9 cellular contexts compared by ENCODE assay signal in genomic region chr9:88741335-88741734, GRCh38.
A peak's percentile ranks its signal among the peaks of the same experiment; 100 is the strongest.
DNase-seq lines count a peak whose midpoint lies in the region; FAIRE-seq and TF ChIP-seq lines count a peak whose summit lies in the region.
"Had no signal": no experiment of that assay in that cellular context is flagged by ENCODE, and none has a peak within 500 bp of the region (broad histone marks: within the 10 kb centered on the region; RNA-seq: fewer than 3 reads in every experiment).

No MANE protein-coding gene starts in this region.

- TF ChIP-seq CTCF in KMS-11 (conservative IDR thresholded peaks at IDR 0.05; ENCODE audit: low read depth, low read length) (peak; percentile 66), astrocyte of the spinal cord (IDR thresholded peaks at IDR 0.05; ENCODE audit: low read depth, low read length) (peak; percentile 33), nephron (IDR thresholded peaks at IDR 0.05; ENCODE audit: unreplicated experiment in 3 of 3) (peak in 2 of 3 experiments; percentile 10 to 32)

- H3K79me2 ChIP-seq in KMS-11 (ENCODE audit: insufficient read depth, low read depth), result no peaks in the 10 kb centered on the region

- in situ Hi-C loops in astrocyte of the spinal cord (cut with HindIII; ENCODE audit: low sequenced_read_pairs), result no loop called here

- H3K27me3 Mint-ChIP-seq in nephron (ENCODE audit: low read depth), result peaks cover 3% of the 10 kb centered on the region

- H3K4me1 Mint-ChIP-seq in nephron, result peaks cover 69% of the 10 kb centered on the region

- no peak overlapping the region for H3K9ac ChIP-seq in KMS-11
- H3K9ac ChIP-seq: BLaER1 treated with 17β-estradiol and CSF1 and Interleukin-3, amounts not matched to agents 10 nM and 100 nM had no signal

- H3K36me3 ChIP-seq in KMS-11 (ENCODE audit: insufficient read depth), result no peaks in the 10 kb centered on the region
- H3K36me3 ChIP-seq: BLaER1 treated with 17β-estradiol and CSF1 and Interleukin-3, amounts not matched to agents 10 nM and 100 nM had no signal

- no peak overlapping the region for H3K4me3 Mint-ChIP-seq in nephron

- H3K4me3 ChIP-seq in KMS-11 (IDR thresholded peaks at IDR 0.05; ENCODE audit: insufficient read depth, low read depth, low read length), result no peak overlapping the region
- no peak overlapping the region for H3K4me3 ChIP-seq in astrocyte of the spinal cord (ENCODE audit: low read depth, low read length)
- H3K4me3 ChIP-seq: BLaER1 treated with 17β-estradiol and CSF1 and Interleukin-3, amounts not matched to agents 10 nM and 100 nM had no signal

- no peak overlapping the region for H3K27ac ChIP-seq in KMS-11
- H3K27ac ChIP-seq: BLaER1 treated with 17β-estradiol and CSF1 and Interleukin-3, amounts not matched to agents 10 nM and 100 nM had no signal

- H3K4me1 ChIP-seq in KMS-11 (ENCODE audit: low read depth, poor library complexity, severe bottlenecking), result no peaks in the 10 kb centered on the region

- DNase-seq in SKM-1 treated with dmso at 0.1 percent for 144 hours (lab: John Stamatoyannopoulos, UW; ENCODE audit: unreplicated experiment) (peak; percentile 7), SKM-1 (lab: John Stamatoyannopoulos, UW; ENCODE audit: unreplicated experiment) (no peak), astrocyte of the spinal cord (ENCODE audit: low read depth, low spot score) (no peak), NCI-H774 (lab: John Stamatoyannopoulos, UW) (no peak), GM19239 (ENCODE audit: insufficient read length, low spot score) (no peak)
- DNase-seq in NK-92 treated with Interleukin-12 subunit alpha and Interleukin-12 subunit beta, amount 100 ng/mL, for 24 hours (lab: John Stamatoyannopoulos, UW), result no peak

- H3K27ac Mint-ChIP-seq in nephron, result peak overlapping the region; percentile 29 to 86 (median 29)

- no peak for FAIRE-seq in GM19239 (lab: Jason Lieb, UNC)

- no peaks in the 10 kb centered on the region for H3K36me3 Mint-ChIP-seq in nephron (ENCODE audit: low read depth)

- no peak overlapping the region for H3K4me2 ChIP-seq in KMS-11
- H3K4me2 ChIP-seq: BLaER1 treated with 17β-estradiol and CSF1 and Interleukin-3, amounts not matched to agents 10 nM and 100 nM had no signal

- H3K9me3 Mint-ChIP-seq in nephron, result no peaks in the 10 kb centered on the region

- no peak overlapping the region for H2AFZ ChIP-seq in KMS-11 (ENCODE audit: low read depth)

- no peaks in the 10 kb centered on the region for H4K20me1 ChIP-seq in KMS-11 (ENCODE audit: insufficient read depth)
- H4K20me1 ChIP-seq: BLaER1 treated with 17β-estradiol and CSF1 and Interleukin-3, amounts not matched to agents 10 nM and 100 nM had no signal

- no peaks in the 10 kb centered on the region for H3K27me3 ChIP-seq in KMS-11 (ENCODE audit: insufficient read depth, low read depth)
- H3K27me3 ChIP-seq: BLaER1 treated with 17β-estradiol and CSF1 and Interleukin-3, amounts not matched to agents 10 nM and 100 nM had no signal
